In the genomic region with DNA sequence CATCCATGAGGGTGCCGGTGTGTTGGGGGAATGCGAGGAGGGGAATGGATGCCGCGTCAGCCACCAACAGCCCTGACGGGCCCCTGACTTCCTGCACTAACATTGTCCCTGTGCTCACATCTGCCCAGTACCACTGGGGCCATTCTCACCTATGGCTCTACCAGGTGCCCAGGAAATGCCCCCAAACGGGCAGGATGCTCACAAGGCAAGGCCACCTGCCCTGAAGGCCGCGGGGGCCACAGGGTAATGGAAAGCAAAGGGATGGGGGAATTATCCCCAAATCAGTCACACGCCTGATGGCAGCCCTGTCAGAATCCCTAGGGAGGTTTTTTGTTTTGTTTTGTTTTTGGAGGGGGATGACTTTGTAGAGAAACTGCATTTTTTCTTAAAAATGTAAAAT, we compare ENCODE assay signal across 14 cellular contexts. TPM values are rescaled to one million over a fixed set of nuclear protein-coding genes. Genes with fewer than 3 reads are reported as not detected.
"Had no signal": no experiment of that assay in that cellular context is flagged by ENCODE, and none has a peak within 500 bp of the region (broad histone marks: within the 10 kb centered on the region; RNA-seq: fewer than 3 reads in every experiment).

No MANE protein-coding gene starts in this region.

RNA-seq across cellular contexts. Expression of a gene that starts 7.3 kb away (rescaled TPM):
- total RNA-seq: activated CD4-positive, alpha-beta memory T cell treated with anti-CD3 and anti-CD28 coated beads, Interleukin-2, amount 10 ng/mL, durations not matched to agents 7 days and 5 days; activated CD4-positive, alpha-beta T cell treated with anti-CD3 and anti-CD28 coated beads for 36 hours; activated CD4-positive, alpha-beta T cell treated with anti-CD3 and anti-CD28 coated beads, Interleukin-2, amount 10 ng/mL, durations not matched to agents 7 days and 5 days; activated CD8-positive, alpha-beta memory T cell treated with anti-CD3 and anti-CD28 coated beads, Interleukin-2, amount 10 ng/mL, durations not matched to agents 7 days and 5 days; activated CD8-positive, alpha-beta T cell treated with anti-CD3 and anti-CD28 coated beads, Interleukin-2, amount 10 ng/mL, durations not matched to agents 7 days and 5 days; activated naive CD8-positive, alpha-beta T cell treated with anti-CD3 and anti-CD28 coated beads, Interleukin-2, amount 10 ng/mL, durations not matched to agents 7 days and 5 days; activated T-cell treated with anti-CD3 and anti-CD28 coated beads, Interleukin-2, amount 50 U/mL, for 4 hours; activated T-cell treated with anti-CD3 and anti-CD28 coated beads, Interleukin-2, amount 50 U/mL, for 72 hours; activated T-helper 1 cell treated with anti-CD3 and anti-CD28 coated beads, Interleukin-12 subunit alpha, Interleukin-12 subunit beta, Interleukin-2, Interleukin-4 antibody, amounts not matched to agents 30 ng/mL and 10 ng/mL and 1 ng/mL, durations not matched to agents 14 hours and 24 hours and 36 hours; activated T-helper 17 cell treated with anti-CD3 and anti-CD28 coated beads, Interleukin-2, amount 50 U/mL, for 72 hours; ascending aorta; bronchial epithelial cell; cardiac muscle cell had no signal
- polyA plus RNA-seq: adipose tissue had no signal

RNA-seq across cellular contexts. Expression of a gene that starts 32.0 kb away (rescaled TPM):
- total RNA-seq: activated CD4-positive, alpha-beta memory T cell treated with anti-CD3 and anti-CD28 coated beads, Interleukin-2, amount 10 ng/mL, durations not matched to agents 7 days and 5 days; activated CD4-positive, alpha-beta T cell treated with anti-CD3 and anti-CD28 coated beads for 36 hours; activated CD4-positive, alpha-beta T cell treated with anti-CD3 and anti-CD28 coated beads, Interleukin-2, amount 10 ng/mL, durations not matched to agents 7 days and 5 days; activated CD8-positive, alpha-beta memory T cell treated with anti-CD3 and anti-CD28 coated beads, Interleukin-2, amount 10 ng/mL, durations not matched to agents 7 days and 5 days; activated CD8-positive, alpha-beta T cell treated with anti-CD3 and anti-CD28 coated beads, Interleukin-2, amount 10 ng/mL, durations not matched to agents 7 days and 5 days; activated naive CD8-positive, alpha-beta T cell treated with anti-CD3 and anti-CD28 coated beads, Interleukin-2, amount 10 ng/mL, durations not matched to agents 7 days and 5 days; activated T-cell treated with anti-CD3 and anti-CD28 coated beads, Interleukin-2, amount 50 U/mL, for 4 hours; activated T-cell treated with anti-CD3 and anti-CD28 coated beads, Interleukin-2, amount 50 U/mL, for 72 hours; activated T-helper 1 cell treated with anti-CD3 and anti-CD28 coated beads, Interleukin-12 subunit alpha, Interleukin-12 subunit beta, Interleukin-2, Interleukin-4 antibody, amounts not matched to agents 30 ng/mL and 10 ng/mL and 1 ng/mL, durations not matched to agents 14 hours and 24 hours and 36 hours; activated T-helper 17 cell treated with anti-CD3 and anti-CD28 coated beads, Interleukin-2, amount 50 U/mL, for 72 hours; ascending aorta; bronchial epithelial cell; cardiac muscle cell had no signal
- polyA plus RNA-seq: adipose tissue, cardiac muscle cell had no signal

RNA-seq across cellular contexts. Expression of a gene that starts 34.3 kb away (rescaled TPM):
- total RNA-seq: activated CD8-positive, alpha-beta T cell treated with anti-CD3 and anti-CD28 coated beads, Interleukin-2, amount 10 ng/mL, durations not matched to agents 7 days and 5 days had no signal

RNA-seq across cellular contexts. Expression of a gene that starts 47.6 kb away (rescaled TPM):
- total RNA-seq: activated CD4-positive, alpha-beta memory T cell treated with anti-CD3 and anti-CD28 coated beads, Interleukin-2, amount 10 ng/mL, durations not matched to agents 7 days and 5 days; activated CD4-positive, alpha-beta T cell treated with anti-CD3 and anti-CD28 coated beads for 36 hours; activated CD4-positive, alpha-beta T cell treated with anti-CD3 and anti-CD28 coated beads, Interleukin-2, amount 10 ng/mL, durations not matched to agents 7 days and 5 days; activated CD8-positive, alpha-beta memory T cell treated with anti-CD3 and anti-CD28 coated beads, Interleukin-2, amount 10 ng/mL, durations not matched to agents 7 days and 5 days; activated CD8-positive, alpha-beta T cell treated with anti-CD3 and anti-CD28 coated beads, Interleukin-2, amount 10 ng/mL, durations not matched to agents 7 days and 5 days; activated naive CD8-positive, alpha-beta T cell treated with anti-CD3 and anti-CD28 coated beads, Interleukin-2, amount 10 ng/mL, durations not matched to agents 7 days and 5 days; activated T-cell treated with anti-CD3 and anti-CD28 coated beads, Interleukin-2, amount 50 U/mL, for 4 hours; activated T-cell treated with anti-CD3 and anti-CD28 coated beads, Interleukin-2, amount 50 U/mL, for 72 hours; activated T-helper 1 cell treated with anti-CD3 and anti-CD28 coated beads, Interleukin-12 subunit alpha, Interleukin-12 subunit beta, Interleukin-2, Interleukin-4 antibody, amounts not matched to agents 30 ng/mL and 10 ng/mL and 1 ng/mL, durations not matched to agents 14 hours and 24 hours and 36 hours; activated T-helper 17 cell treated with anti-CD3 and anti-CD28 coated beads, Interleukin-2, amount 50 U/mL, for 72 hours; ascending aorta; bronchial epithelial cell; cardiac muscle cell had no signal
- polyA plus RNA-seq: adipose tissue, cardiac muscle cell had no signal
